In the genomic region with DNA sequence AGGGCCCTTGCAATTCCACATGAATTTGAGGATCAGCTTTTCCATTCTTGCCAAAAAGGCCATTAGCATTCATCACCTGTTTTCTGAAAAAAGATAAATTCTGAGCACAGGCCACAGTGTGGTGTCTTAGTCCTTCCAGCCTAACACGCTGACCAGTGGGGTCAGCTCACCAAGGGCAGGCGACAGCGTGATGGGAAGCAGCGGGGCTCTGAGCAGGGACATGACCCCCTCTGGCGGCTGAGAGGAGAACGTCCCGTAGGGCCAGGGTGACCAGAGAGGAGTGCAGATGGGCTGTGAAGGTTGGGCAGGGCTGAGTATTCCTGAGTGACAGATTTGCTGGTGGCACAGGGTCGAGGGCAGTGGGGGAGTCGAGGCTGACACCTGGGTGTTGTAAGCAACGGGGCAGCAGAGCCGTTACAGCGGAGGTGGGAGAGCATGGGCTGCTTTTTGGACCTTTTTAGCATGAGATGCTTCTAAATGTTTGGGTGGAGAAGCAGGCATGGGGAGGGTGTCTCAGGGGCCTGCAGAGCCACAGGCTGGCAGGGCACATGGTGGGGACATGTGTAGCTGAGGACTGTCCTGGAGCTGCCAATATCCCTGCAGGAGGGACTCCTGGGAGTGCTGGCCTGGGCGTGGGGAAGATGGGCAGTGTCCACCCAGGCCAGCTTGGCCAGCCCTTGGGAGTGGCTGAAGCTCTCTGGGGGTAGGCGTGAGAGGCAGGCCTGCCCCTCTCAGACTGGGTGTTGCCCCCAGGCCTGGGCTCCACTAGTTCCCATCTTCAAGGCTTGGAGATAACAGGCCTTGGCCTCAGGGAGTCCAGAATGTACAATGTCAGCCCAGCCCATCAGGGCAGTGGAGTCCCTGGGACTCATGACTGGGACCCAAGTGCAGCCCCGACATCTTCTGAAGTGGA, we compare ENCODE assay signal across 1 cellular context.
TF ChIP-seq lines count a peak whose summit lies in the region.

No MANE protein-coding gene starts in this region.

TF ChIP-seq in K562, 482 proteins besides CTCF, POLR2A, EP300 and RAD21 (continued from another document and continues in another):
- TF ChIP-seq, protein P1, sequence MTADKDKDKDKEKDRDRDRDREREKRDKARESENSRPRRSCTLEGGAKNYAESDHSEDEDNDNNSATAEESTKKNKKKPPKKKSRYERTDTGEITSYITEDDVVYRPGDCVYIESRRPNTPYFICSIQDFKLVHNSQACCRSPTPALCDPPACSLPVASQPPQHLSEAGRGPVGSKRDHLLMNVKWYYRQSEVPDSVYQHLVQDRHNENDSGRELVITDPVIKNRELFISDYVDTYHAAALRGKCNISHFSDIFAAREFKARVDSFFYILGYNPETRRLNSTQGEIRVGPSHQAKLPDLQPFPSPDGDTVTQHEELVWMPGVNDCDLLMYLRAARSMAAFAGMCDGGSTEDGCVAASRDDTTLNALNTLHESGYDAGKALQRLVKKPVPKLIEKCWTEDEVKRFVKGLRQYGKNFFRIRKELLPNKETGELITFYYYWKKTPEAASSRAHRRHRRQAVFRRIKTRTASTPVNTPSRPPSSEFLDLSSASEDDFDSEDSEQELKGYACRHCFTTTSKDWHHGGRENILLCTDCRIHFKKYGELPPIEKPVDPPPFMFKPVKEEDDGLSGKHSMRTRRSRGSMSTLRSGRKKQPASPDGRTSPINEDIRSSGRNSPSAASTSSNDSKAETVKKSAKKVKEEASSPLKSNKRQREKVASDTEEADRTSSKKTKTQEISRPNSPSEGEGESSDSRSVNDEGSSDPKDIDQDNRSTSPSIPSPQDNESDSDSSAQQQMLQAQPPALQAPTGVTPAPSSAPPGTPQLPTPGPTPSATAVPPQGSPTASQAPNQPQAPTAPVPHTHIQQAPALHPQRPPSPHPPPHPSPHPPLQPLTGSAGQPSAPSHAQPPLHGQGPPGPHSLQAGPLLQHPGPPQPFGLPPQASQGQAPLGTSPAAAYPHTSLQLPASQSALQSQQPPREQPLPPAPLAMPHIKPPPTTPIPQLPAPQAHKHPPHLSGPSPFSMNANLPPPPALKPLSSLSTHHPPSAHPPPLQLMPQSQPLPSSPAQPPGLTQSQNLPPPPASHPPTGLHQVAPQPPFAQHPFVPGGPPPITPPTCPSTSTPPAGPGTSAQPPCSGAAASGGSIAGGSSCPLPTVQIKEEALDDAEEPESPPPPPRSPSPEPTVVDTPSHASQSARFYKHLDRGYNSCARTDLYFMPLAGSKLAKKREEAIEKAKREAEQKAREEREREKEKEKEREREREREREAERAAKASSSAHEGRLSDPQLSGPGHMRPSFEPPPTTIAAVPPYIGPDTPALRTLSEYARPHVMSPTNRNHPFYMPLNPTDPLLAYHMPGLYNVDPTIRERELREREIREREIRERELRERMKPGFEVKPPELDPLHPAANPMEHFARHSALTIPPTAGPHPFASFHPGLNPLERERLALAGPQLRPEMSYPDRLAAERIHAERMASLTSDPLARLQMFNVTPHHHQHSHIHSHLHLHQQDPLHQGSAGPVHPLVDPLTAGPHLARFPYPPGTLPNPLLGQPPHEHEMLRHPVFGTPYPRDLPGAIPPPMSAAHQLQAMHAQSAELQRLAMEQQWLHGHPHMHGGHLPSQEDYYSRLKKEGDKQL (CRISPR knock-in tag; IDR thresholded peaks at IDR 0.05; ENCODE audit: borderline replicate concordance), result no peak
- TF ChIP-seq, protein P2, sequence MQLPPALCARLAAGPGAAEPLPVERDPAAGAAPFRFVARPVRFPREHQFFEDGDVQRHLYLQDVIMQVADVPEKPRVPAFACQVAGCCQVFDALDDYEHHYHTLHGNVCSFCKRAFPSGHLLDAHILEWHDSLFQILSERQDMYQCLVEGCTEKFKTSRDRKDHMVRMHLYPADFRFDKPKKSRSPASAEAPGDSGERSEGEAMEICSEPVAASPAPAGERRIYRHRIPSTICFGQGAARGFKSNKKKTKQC (CRISPR knock-in tag; IDR thresholded peaks at IDR 0.05), result peak; percentile 36; the same call in 1 of the 2 replicates
- TF ChIP-seq, protein P3, sequence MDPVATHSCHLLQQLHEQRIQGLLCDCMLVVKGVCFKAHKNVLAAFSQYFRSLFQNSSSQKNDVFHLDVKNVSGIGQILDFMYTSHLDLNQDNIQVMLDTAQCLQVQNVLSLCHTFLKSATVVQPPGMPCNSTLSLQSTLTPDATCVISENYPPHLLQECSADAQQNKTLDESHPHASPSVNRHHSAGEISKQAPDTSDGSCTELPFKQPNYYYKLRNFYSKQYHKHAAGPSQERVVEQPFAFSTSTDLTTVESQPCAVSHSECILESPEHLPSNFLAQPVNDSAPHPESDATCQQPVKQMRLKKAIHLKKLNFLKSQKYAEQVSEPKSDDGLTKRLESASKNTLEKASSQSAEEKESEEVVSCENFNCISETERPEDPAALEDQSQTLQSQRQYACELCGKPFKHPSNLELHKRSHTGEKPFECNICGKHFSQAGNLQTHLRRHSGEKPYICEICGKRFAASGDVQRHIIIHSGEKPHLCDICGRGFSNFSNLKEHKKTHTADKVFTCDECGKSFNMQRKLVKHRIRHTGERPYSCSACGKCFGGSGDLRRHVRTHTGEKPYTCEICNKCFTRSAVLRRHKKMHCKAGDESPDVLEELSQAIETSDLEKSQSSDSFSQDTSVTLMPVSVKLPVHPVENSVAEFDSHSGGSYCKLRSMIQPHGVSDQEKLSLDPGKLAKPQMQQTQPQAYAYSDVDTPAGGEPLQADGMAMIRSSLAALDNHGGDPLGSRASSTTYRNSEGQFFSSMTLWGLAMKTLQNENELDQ (CRISPR knock-in tag; IDR thresholded peaks at IDR 0.05; ENCODE audit: borderline replicate concordance), result no peak
- TF ChIP-seq BCLAF1 (IDR thresholded peaks at IDR 0.05; ENCODE audit: borderline replicate concordance in 1 of 2, control insufficient read depth in 1 of 2, low read depth in 2 of 2, low read length in 1 of 2) (no peak), MXI1 (IDR thresholded peaks at IDR 0.05; ENCODE audit: low read depth, low read length) (no peak), FOXA1 (IDR thresholded peaks at IDR 0.05; ENCODE audit: borderline replicate concordance) (no peak), TAL1 (IDR thresholded peaks at IDR 0.05) (no peak), MAZ (CRISPR knock-in tag; conservative IDR thresholded peaks at IDR 0.05 in 1 of 2, IDR thresholded peaks at IDR 0.05 in 1 of 2) (peak in 1 of 2 experiments; percentile 83; a peak in 2 of 4 replicates), CSDE1 (IDR thresholded peaks at IDR 0.05) (no peak), CCAR2 (IDR thresholded peaks at IDR 0.05; ENCODE audit: low read depth, low read length) (no peak), TGIF2 (CRISPR knock-in tag; IDR thresholded peaks at IDR 0.05) (no peak), EP400 (IDR thresholded peaks at IDR 0.05) (peak; percentile 69), ZNF224 (CRISPR knock-in tag; IDR thresholded peaks at IDR 0.05) (no peak), PBX2 (CRISPR knock-in tag; IDR thresholded peaks at IDR 0.05; ENCODE audit: low read depth) (no peak), PBX2 (tag; conservative IDR thresholded peaks at IDR 0.05; ENCODE audit: low read depth) (no peak; the same call in 1 of the 2 replicates), NRF1 (conservative IDR thresholded peaks at IDR 0.05 in 1 of 2, IDR thresholded peaks at IDR 0.05 in 1 of 2) (peak in 1 of 2 experiments; percentile 31; a peak in 1 of 4 replicates), ZBTB7A (IDR thresholded peaks at IDR 0.05; ENCODE audit: borderline replicate concordance, control insufficient read depth, low read depth, low read length) (peak; percentile 74; the same call in 1 of the 2 replicates), ZC3H11A (IDR thresholded peaks at IDR 0.05; ENCODE audit: low read depth, low read length) (no peak), SPI1 (IDR thresholded peaks at IDR 0.05; ENCODE audit: borderline replicate concordance, low read depth, low read length) (no peak), TEAD4 (IDR thresholded peaks at IDR 0.05; ENCODE audit: low read length) (peak; percentile 53), TEAD4 (CRISPR knock-in tag; IDR thresholded peaks at IDR 0.05; ENCODE audit: borderline replicate concordance) (no peak), KAT2B (IDR thresholded peaks at IDR 0.05; ENCODE audit: low read depth, low read length) (no peak), DIDO1 (tag; IDR thresholded peaks at IDR 0.05; ENCODE audit: low read depth) (no peak), HDGF (IDR thresholded peaks at IDR 0.05) (peak; percentile 96; the same call in 1 of the 2 replicates), ELF1 (tag; IDR thresholded peaks at IDR 0.05) (no peak), CCNT2 (IDR thresholded peaks at IDR 0.05; ENCODE audit: borderline replicate concordance, extremely low read depth, insufficient read length, low read depth, low read length) (no peak), KLF1 (tag; IDR thresholded peaks at IDR 0.05) (no peak), ZNF561 (CRISPR knock-in tag; conservative IDR thresholded peaks at IDR 0.05) (no peak), GABPB2 (CRISPR knock-in tag; conservative IDR thresholded peaks at IDR 0.05) (no peak), ZNF232 (CRISPR knock-in tag; IDR thresholded peaks at IDR 0.05) (no peak), HNRNPL (IDR thresholded peaks at IDR 0.05; ENCODE audit: low read depth, low read length) (no peak), ZNF274 (IDR thresholded peaks at IDR 0.05; ENCODE audit: borderline replicate concordance, low read depth, low read length) (no peak), ZKSCAN8 (CRISPR knock-in tag; IDR thresholded peaks at IDR 0.05) (no peak), POLR2H (tag; IDR thresholded peaks at IDR 0.05; ENCODE audit: low read depth) (no peak), ZNF551 (CRISPR knock-in tag; IDR thresholded peaks at IDR 0.05) (no peak), NR4A1 (CRISPR knock-in tag; IDR thresholded peaks at IDR 0.05) (no peak), NR4A1 (tag; IDR thresholded peaks at IDR 0.05) (no peak)
- TF ChIP-seq, protein P4, sequence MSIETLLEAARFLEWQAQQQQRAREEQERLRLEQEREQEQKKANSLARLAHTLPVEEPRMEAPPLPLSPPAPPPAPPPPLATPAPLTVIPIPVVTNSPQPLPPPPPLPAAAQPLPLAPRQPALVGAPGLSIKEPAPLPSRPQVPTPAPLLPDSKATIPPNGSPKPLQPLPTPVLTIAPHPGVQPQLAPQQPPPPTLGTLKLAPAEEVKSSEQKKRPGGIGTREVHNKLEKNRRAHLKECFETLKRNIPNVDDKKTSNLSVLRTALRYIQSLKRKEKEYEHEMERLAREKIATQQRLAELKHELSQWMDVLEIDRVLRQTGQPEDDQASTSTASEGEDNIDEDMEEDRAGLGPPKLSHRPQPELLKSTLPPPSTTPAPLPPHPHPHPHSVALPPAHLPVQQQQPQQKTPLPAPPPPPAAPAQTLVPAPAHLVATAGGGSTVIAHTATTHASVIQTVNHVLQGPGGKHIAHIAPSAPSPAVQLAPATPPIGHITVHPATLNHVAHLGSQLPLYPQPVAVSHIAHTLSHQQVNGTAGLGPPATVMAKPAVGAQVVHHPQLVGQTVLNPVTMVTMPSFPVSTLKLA (conservative IDR thresholded peaks at IDR 0.05), result peak in 1 of 2 experiments; percentile 73; a peak in 2 of 4 replicates
- TF ChIP-seq, protein P5, sequence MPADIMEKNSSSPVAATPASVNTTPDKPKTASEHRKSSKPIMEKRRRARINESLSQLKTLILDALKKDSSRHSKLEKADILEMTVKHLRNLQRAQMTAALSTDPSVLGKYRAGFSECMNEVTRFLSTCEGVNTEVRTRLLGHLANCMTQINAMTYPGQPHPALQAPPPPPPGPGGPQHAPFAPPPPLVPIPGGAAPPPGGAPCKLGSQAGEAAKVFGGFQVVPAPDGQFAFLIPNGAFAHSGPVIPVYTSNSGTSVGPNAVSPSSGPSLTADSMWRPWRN (IDR thresholded peaks at IDR 0.05; ENCODE audit: low read depth), result no peak
- TF ChIP-seq, protein P6, sequence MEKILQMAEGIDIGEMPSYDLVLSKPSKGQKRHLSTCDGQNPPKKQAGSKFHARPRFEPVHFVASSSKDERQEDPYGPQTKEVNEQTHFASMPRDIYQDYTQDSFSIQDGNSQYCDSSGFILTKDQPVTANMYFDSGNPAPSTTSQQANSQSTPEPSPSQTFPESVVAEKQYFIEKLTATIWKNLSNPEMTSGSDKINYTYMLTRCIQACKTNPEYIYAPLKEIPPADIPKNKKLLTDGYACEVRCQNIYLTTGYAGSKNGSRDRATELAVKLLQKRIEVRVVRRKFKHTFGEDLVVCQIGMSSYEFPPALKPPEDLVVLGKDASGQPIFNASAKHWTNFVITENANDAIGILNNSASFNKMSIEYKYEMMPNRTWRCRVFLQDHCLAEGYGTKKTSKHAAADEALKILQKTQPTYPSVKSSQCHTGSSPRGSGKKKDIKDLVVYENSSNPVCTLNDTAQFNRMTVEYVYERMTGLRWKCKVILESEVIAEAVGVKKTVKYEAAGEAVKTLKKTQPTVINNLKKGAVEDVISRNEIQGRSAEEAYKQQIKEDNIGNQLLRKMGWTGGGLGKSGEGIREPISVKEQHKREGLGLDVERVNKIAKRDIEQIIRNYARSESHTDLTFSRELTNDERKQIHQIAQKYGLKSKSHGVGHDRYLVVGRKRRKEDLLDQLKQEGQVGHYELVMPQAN (IDR thresholded peaks at IDR 0.05; ENCODE audit: borderline replicate concordance), result no peak; the same call in 1 of the 2 replicates
